22 cellular contexts compared by ENCODE assay signal in the genomic region with DNA sequence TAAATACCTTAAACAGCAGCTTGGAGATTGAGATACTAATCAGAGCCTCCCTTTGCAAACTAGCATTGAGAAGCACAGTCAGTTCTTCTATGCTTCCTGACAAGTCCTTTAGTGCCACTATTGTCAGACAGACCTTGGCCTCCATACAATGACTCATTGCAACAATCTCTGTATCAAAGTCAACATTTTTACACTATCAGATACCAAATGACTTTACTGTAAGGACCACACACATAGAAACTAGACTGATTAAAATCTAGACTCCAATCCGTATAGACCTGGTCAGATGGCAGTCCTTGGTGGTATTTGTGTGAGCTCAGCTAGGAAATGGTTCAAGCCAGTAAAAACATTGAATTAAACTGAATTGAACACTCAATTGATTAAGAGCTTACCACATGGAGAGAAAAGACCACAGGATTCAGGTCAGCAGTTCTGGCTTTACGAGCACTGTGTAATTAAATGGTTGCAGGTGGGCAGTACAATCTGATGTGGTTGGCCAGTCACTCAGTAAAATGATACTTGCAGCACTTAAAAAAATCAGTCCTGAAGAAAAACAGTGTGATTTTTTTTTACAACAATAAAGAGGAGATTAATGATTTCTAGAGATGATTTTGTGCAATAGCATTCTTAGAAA.
"Had no signal": no experiment of that assay in that cellular context is flagged by ENCODE, and none has a peak within 500 bp of the region (broad histone marks: within the 10 kb centered on the region; RNA-seq: fewer than 3 reads in every experiment).

No MANE protein-coding gene starts in this region.

- H3K27ac ChIP-seq: colonic mucosa, gastroesophageal sphincter, heart left ventricle, lower lobe of right lung, spleen, thoracic aorta, upper lobe of left lung had no signal

- H3K4me3 ChIP-seq: colonic mucosa, gastroesophageal sphincter, heart left ventricle, lower lobe of right lung, mucosa of descending colon, spleen, thoracic aorta, upper lobe of left lung had no signal

- DNase-seq: activated CD4-positive, alpha-beta T cell treated with anti-CD3 and anti-CD28 coated beads for 1 hour; activated CD8-positive, alpha-beta memory T cell treated with anti-CD3 and anti-CD28 coated beads for 24 hours; activated CD8-positive, alpha-beta memory T cell treated with anti-CD3 and anti-CD28 coated beads, Interleukin-2, amount 50 U/mL, for 4 hours; activated naive CD4-positive, alpha-beta T cell treated with Interleukin-2 at 50 U/mL for 16 hours; activated naive CD8-positive, alpha-beta T cell treated with anti-CD3 and anti-CD28 coated beads for 36 hours; activated T-cell treated with anti-CD3 and anti-CD28 coated beads, Interleukin-2, amount 50 U/mL, for 4 hours; colonic mucosa; heart left ventricle; left cardiac atrium; lower lobe of right lung; mesendoderm; mucosa of descending colon; naive B cell; nucleus accumbens; posterior cingulate gyrus; spleen; stimulated activated CD4-positive, alpha-beta T cell treated with anti-CD3 and anti-CD28 coated beads, Interleukin-4, amount 100 ng/mL, for 1 hour; stimulated activated naive CD4-positive, alpha-beta T cell treated with Interleukin-2 at 50 U/mL for 16 hours; T-cell; upper lobe of left lung had no signal

- H3K4me1 ChIP-seq: colonic mucosa, gastroesophageal sphincter, heart left ventricle, lower lobe of right lung, spleen, upper lobe of left lung had no signal

- ATAC-seq: activated T-cell treated with anti-CD3 and anti-CD28 coated beads, Interleukin-2, amount 50 U/mL, for 4 hours; gastroesophageal sphincter; heart left ventricle; left cardiac atrium; lower lobe of right lung; mucosa of descending colon; T-cell had no signal

- H3K9me3 ChIP-seq: colonic mucosa, gastroesophageal sphincter, heart left ventricle, lower lobe of right lung, mucosa of descending colon, spleen, thoracic aorta, upper lobe of left lung had no signal

- H3K36me3 ChIP-seq: colonic mucosa, gastroesophageal sphincter, heart left ventricle, lower lobe of right lung, spleen, thoracic aorta, upper lobe of left lung had no signal

- H3K27me3 ChIP-seq: colonic mucosa, gastroesophageal sphincter, upper lobe of left lung had no signal
